In genomic region chr17:1583569-1583968, GRCh38 we compare ENCODE assay signal across 1 cellular context.
TF ChIP-seq lines count a peak whose summit lies in the region.

No MANE protein-coding gene starts in this region.

TF ChIP-seq in GM12878, 131 proteins besides CTCF, POLR2A, EP300 and RAD21:
- TF ChIP-seq SPI1 (IDR thresholded peaks at IDR 0.05; ENCODE audit: borderline replicate concordance, insufficient read depth, low read depth, low read length) (peak; percentile 59; the same call in 1 of the 2 replicates), ZBED1 (IDR thresholded peaks at IDR 0.05; ENCODE audit: borderline replicate concordance) (no peak), HDAC6 (IDR thresholded peaks at IDR 0.05; ENCODE audit: unreplicated experiment) (no peak), ZNF687 (IDR thresholded peaks at IDR 0.05) (no peak)
TF ChIP-seq in GM12878: peak in this region for 1.
